Comparison of ENCODE assay signal across 21 cellular contexts in genomic region chr16:7590934-7591333, GRCh38.
DNase-seq lines count a peak whose midpoint lies in the region; ATAC-seq and TF ChIP-seq lines count a peak whose summit lies in the region.
"Had no signal": no experiment of that assay in that cellular context is flagged by ENCODE, and none has a peak within 500 bp of the region (broad histone marks: within the 10 kb centered on the region; RNA-seq: fewer than 3 reads in every experiment).

No MANE protein-coding gene starts in this region.

- H3K18ac ChIP-seq in IMR-90 (ENCODE audit: low read depth, low read length), result no peak overlapping the region

- no peak overlapping the region for H4K5ac ChIP-seq in IMR-90 (ENCODE audit: low read depth, low read length)

- CTCF ChIA-PET in IMR-90 (lab: Yijun Ruan, JAX), result no interaction called here

- ATAC-seq in GM23338, result no peak
- no peak for ATAC-seq in IMR-90 (ENCODE audit: low read depth)
- ATAC-seq in sciatic nerve, result peak; percentile 66
- ATAC-seq: A549 had no signal

- H2BK120ac ChIP-seq in IMR-90 (ENCODE audit: low read depth, low read length), result no peak overlapping the region

- TF ChIP-seq RAD21 in IMR-90 (IDR thresholded peaks at IDR 0.05; ENCODE audit: low read length), result no peak

- BruUV-seq in IMR-90 (replicated peaks; lab: Mats Ljungman, UMichigan), result no TSS peak

- no peak overlapping the region for H2AK9ac ChIP-seq in IMR-90 (replicated peaks; ENCODE audit: low read depth, low read length, poor library complexity)

- H3K79me1 ChIP-seq in IMR-90 (ENCODE audit: low read depth in 1 of 2, low read length in 2 of 2), result no peaks in the 10 kb centered on the region

- H3K9ac ChIP-seq in IMR-90 (ENCODE audit: low read depth, low read length), result no peak overlapping the region
- H3K9ac ChIP-seq: BLaER1 treated with 17β-estradiol and CSF1 and Interleukin-3, amounts not matched to agents 10 nM and 100 nM had no signal

- no peak overlapping the region for H2BK5ac ChIP-seq in IMR-90 (ENCODE audit: low read depth, low read length, poor library complexity, severe bottlenecking)

- POLR2A ChIA-PET in IMR-90 (lab: Charles Lee; ENCODE audit: unreplicated experiment), result no interaction called here

- no peak overlapping the region for H3K56ac ChIP-seq in IMR-90 (ENCODE audit: extremely low read depth, insufficient read depth, low read length)

- H4K8ac ChIP-seq in IMR-90 (ENCODE audit: low read depth in 2 of 2, low read length in 2 of 2), result no peak overlapping the region

- H3K4me1 Mint-ChIP-seq in GM23338, result peaks cover 9% of the 10 kb centered on the region; the same call in 2 of the 3 replicates
- no peaks in the 10 kb centered on the region for H3K4me1 Mint-ChIP-seq in activated naive CD8-positive, alpha-beta T cell treated with anti-CD3 and anti-CD28 coated beads for 36 hours
- H3K4me1 Mint-ChIP-seq in mesothelial cell of epicardium, result no peaks in the 10 kb centered on the region
- H3K4me1 Mint-ChIP-seq: CD14-positive monocyte; CD8-positive, alpha-beta memory T cell had no signal

- H2BK20ac ChIP-seq in IMR-90 (ENCODE audit: low read depth, low read length), result no peak overlapping the region

- no peaks in the 10 kb centered on the region for H3K36me3 Mint-ChIP-seq in GM23338 (ENCODE audit: low read depth)
- no peaks in the 10 kb centered on the region for H3K36me3 Mint-ChIP-seq in activated naive CD8-positive, alpha-beta T cell treated with anti-CD3 and anti-CD28 coated beads for 36 hours
- H3K36me3 Mint-ChIP-seq in mesothelial cell of epicardium, result no peaks in the 10 kb centered on the region
- H3K36me3 Mint-ChIP-seq: CD14-positive monocyte; CD8-positive, alpha-beta memory T cell had no signal

- no peaks in the 10 kb centered on the region for H3K9me2 ChIP-seq in GM23338 (ENCODE audit: insufficient read depth)

- H3K9me3 ChIP-seq in IMR-90 (ENCODE audit: control insufficient read depth, insufficient read depth, low read length) (peaks cover 22% of the 10 kb centered on the region), esophagus muscularis mucosa (no peaks in the 10 kb centered on the region)
- H3K9me3 ChIP-seq: A549; BE2C; BLaER1 treated with 17β-estradiol and CSF1 and Interleukin-3, amounts not matched to agents 10 nM and 100 nM; HAP-1 had no signal

- no peak overlapping the region for H4K91ac ChIP-seq in IMR-90 (ENCODE audit: insufficient read depth, low read depth, low read length)

- H4K20me1 ChIP-seq in GM23338 (replicated peaks; ENCODE audit: insufficient read depth) (no peaks in the 10 kb centered on the region), IMR-90 (ENCODE audit: insufficient read depth, low read length) (no peaks in the 10 kb centered on the region)
- H4K20me1 ChIP-seq: BLaER1 treated with 17β-estradiol and CSF1 and Interleukin-3, amounts not matched to agents 10 nM and 100 nM had no signal

- no peak overlapping the region for H3K23ac ChIP-seq in IMR-90 (ENCODE audit: low read depth, low read length)

- H2AFZ ChIP-seq in GM23338, result no peak overlapping the region
- H2AFZ ChIP-seq in IMR-90 (replicated peaks; ENCODE audit: low read length, poor library complexity), result no peak overlapping the region

- no peak overlapping the region for H2BK15ac ChIP-seq in IMR-90 (ENCODE audit: low read depth, low read length)

- dilution Hi-C loops in IMR-90 (cut with HindIII; ENCODE audit: low sequenced_read_pairs, unreplicated experiment), result no loop called here

- TF ChIP-seq EP300 in esophagus muscularis mucosa (IDR thresholded peaks at IDR 0.05), result no peak

- H3K4me1 ChIP-seq in GM23338 (ENCODE audit: insufficient read depth), result no peaks in the 10 kb centered on the region
- H3K4me1 ChIP-seq in IMR-90 (ENCODE audit: control insufficient read depth, insufficient read depth, low read length), result no peaks in the 10 kb centered on the region
- no peaks in the 10 kb centered on the region for H3K4me1 ChIP-seq in esophagus muscularis mucosa
- H3K4me1 ChIP-seq: A549, BE2C, HAP-1 had no signal

- no peak overlapping the region for H3K4ac ChIP-seq in IMR-90 (ENCODE audit: low read depth, low read length)

- TF ChIP-seq POLR2A in IMR-90 (IDR thresholded peaks at IDR 0.05; ENCODE audit: low read depth, low read length), result no peak
- no peak for TF ChIP-seq POLR2A in esophagus muscularis mucosa (IDR thresholded peaks at IDR 0.05; ENCODE audit: low read depth)

- no CpG with 5 or more reads among the region's 4 CpGs for WGBS in IMR-90 (ENCODE audit: extremely low coverage in 2 of 2, insufficient read length in 1 of 2), 2 experiments
- WGBS in esophagus muscularis mucosa, result 81% methylated on average over 4 of the region's 4 CpGs

- H3K9me3 Mint-ChIP-seq in GM23338 (no peaks in the 10 kb centered on the region), mesothelial cell of epicardium (no peaks in the 10 kb centered on the region)
- no peaks in the 10 kb centered on the region for H3K9me3 Mint-ChIP-seq in activated naive CD8-positive, alpha-beta T cell treated with anti-CD3 and anti-CD28 coated beads for 36 hours

- no peaks in the 10 kb centered on the region for H3F3A ChIP-seq in GM23338 (replicated peaks; ENCODE audit: low read depth)

- H3K27me3 ChIP-seq in GM23338 (ENCODE audit: insufficient read depth), result no peaks in the 10 kb centered on the region
- no peaks in the 10 kb centered on the region for H3K27me3 ChIP-seq in IMR-90 (ENCODE audit: control insufficient read depth, insufficient read depth, low read length)
- no peaks in the 10 kb centered on the region for H3K27me3 ChIP-seq in esophagus muscularis mucosa
- H3K27me3 ChIP-seq: BE2C; BLaER1 treated with 17β-estradiol and CSF1 and Interleukin-3, amounts not matched to agents 10 nM and 100 nM had no signal

- H3K79me2 ChIP-seq in GM23338 (replicated peaks; ENCODE audit: insufficient read depth), result no peaks in the 10 kb centered on the region

- in situ Hi-C loops in IMR-90 (cut with MboI; ENCODE audit: low sequenced_read_pairs), result no loop called here

- no peaks in the 10 kb centered on the region for H3K36me3 ChIP-seq in GM23338 (ENCODE audit: insufficient read depth)
- H3K36me3 ChIP-seq in IMR-90 (ENCODE audit: control insufficient read depth, insufficient read depth, low read length), result no peaks in the 10 kb centered on the region
- no peaks in the 10 kb centered on the region for H3K36me3 ChIP-seq in esophagus muscularis mucosa
- H3K36me3 ChIP-seq: BE2C; BLaER1 treated with 17β-estradiol and CSF1 and Interleukin-3, amounts not matched to agents 10 nM and 100 nM; HAP-1 had no signal

- H3K4me3 Mint-ChIP-seq in GM23338, result no peak overlapping the region
- H3K4me3 Mint-ChIP-seq in activated naive CD8-positive, alpha-beta T cell treated with anti-CD3 and anti-CD28 coated beads for 36 hours, result no peak overlapping the region
- no peak overlapping the region for H3K4me3 Mint-ChIP-seq in mesothelial cell of epicardium
- H3K4me3 Mint-ChIP-seq: CD14-positive monocyte; CD4-positive, alpha-beta T cell; CD8-positive, alpha-beta memory T cell; HFFc6 had no signal

- no peak overlapping the region for H2AK5ac ChIP-seq in IMR-90 (ENCODE audit: low read depth, low read length)

- H3K4me2 ChIP-seq in GM23338, result no peak overlapping the region
- no peak overlapping the region for H3K4me2 ChIP-seq in IMR-90 (ENCODE audit: low read depth, low read length)
- H3K4me2 ChIP-seq: A549; BLaER1 treated with 17β-estradiol and CSF1 and Interleukin-3, amounts not matched to agents 10 nM and 100 nM had no signal

- DNase-seq in GM23338 (ENCODE audit: low spot score) (no peak), IMR-90 (no peak), esophagus muscularis mucosa (ENCODE audit: extremely low spot score) (peak; percentile 39), sciatic nerve (ENCODE audit: low spot score) (no peak), LoVo (ENCODE audit: low spot score) (no peak), mesothelial cell of epicardium (ENCODE audit: low spot score in 2 of 2, unreplicated experiment in 2 of 2) (no peak)
- DNase-seq in activated naive CD8-positive, alpha-beta T cell treated with anti-CD3 and anti-CD28 coated beads for 36 hours, result no peak
- DNase-seq: 8988T; ACHN; AML-193; BE2C; CD4-positive, alpha-beta T cell; CD8-positive, alpha-beta memory T cell; DMS53; DMS79 treated with DMSO at 0.1 percent for 48 hours; GF-D8; HFFc6 had no signal

- H3K27ac Mint-ChIP-seq in GM23338 (0 out of 2 replicates have a peak overlapping the region, but pooled peaks have one; percentile 68), mesothelial cell of epicardium (no peak overlapping the region)
- no peak overlapping the region for H3K27ac Mint-ChIP-seq in activated naive CD8-positive, alpha-beta T cell treated with anti-CD3 and anti-CD28 coated beads for 36 hours
- H3K27ac Mint-ChIP-seq: CD14-positive monocyte; CD4-positive, alpha-beta T cell; HFFc6 had no signal

- H3K27me3 Mint-ChIP-seq in GM23338 (ENCODE audit: insufficient read depth, low read depth, poor library complexity) (no peaks in the 10 kb centered on the region), mesothelial cell of epicardium (ENCODE audit: low read depth) (peaks cover 2% of the 10 kb centered on the region)
- no peaks in the 10 kb centered on the region for H3K27me3 Mint-ChIP-seq in activated naive CD8-positive, alpha-beta T cell treated with anti-CD3 and anti-CD28 coated beads for 36 hours
- H3K27me3 Mint-ChIP-seq: CD4-positive, alpha-beta T cell had no signal

- no peak overlapping the region for H3K14ac ChIP-seq in IMR-90 (replicated peaks; ENCODE audit: low read depth, low read length)

- TF ChIP-seq CTCF in GM23338 (conservative IDR thresholded peaks at IDR 0.05; ENCODE audit: low read depth in 2 of 2) (no peak), IMR-90 (conservative IDR thresholded peaks at IDR 0.05; ENCODE audit: low read depth, low read length) (no peak), esophagus muscularis mucosa (IDR thresholded peaks at IDR 0.05) (no peak), mesothelial cell of epicardium (IDR thresholded peaks at IDR 0.05; ENCODE audit: unreplicated experiment) (no peak)

- intact Hi-C loops in IMR-90 (cut with micrococcal nuclease) (no loop called here), esophagus muscularis mucosa (cut with DNase I) (no loop called here), sciatic nerve (cut with DNase I) (no loop called here)

- no peak overlapping the region for H3K27ac ChIP-seq in GM23338 (ENCODE audit: low read depth)
- no peak overlapping the region for H3K27ac ChIP-seq in IMR-90 (ENCODE audit: insufficient read depth, low read length)
- no peak overlapping the region for H3K27ac ChIP-seq in esophagus muscularis mucosa (replicated peaks in 1 of 4)
- H3K27ac ChIP-seq: A549; BLaER1 treated with 17β-estradiol and CSF1 and Interleukin-3, amounts not matched to agents 10 nM and 100 nM had no signal

- no peak overlapping the region for H3K4me3 ChIP-seq in GM23338
- no peak overlapping the region for H3K4me3 ChIP-seq in IMR-90 (ENCODE audit: insufficient read depth, low read depth, low read length)
- no peak overlapping the region for H3K4me3 ChIP-seq in esophagus muscularis mucosa
- H3K4me3 ChIP-seq: A549; BLaER1 treated with 17β-estradiol and CSF1 and Interleukin-3, amounts not matched to agents 10 nM and 100 nM; HAP-1 had no signal

- no peaks in the 10 kb centered on the region for H3K9me1 ChIP-seq in IMR-90 (ENCODE audit: insufficient read depth, low read length)
